1 cellular context compared by ENCODE assay signal in genomic region chr1:95340056-95340455, GRCh38.
TF ChIP-seq lines count a peak whose summit lies in the region.

No MANE protein-coding gene starts in this region.

TF ChIP-seq in IMR-90, 13 proteins besides CTCF, POLR2A, EP300 and RAD21:
- no peak for TF ChIP-seq CEBPB (IDR thresholded peaks at IDR 0.05; ENCODE audit: low read depth, low read length)
- no peak for TF ChIP-seq MXI1 (IDR thresholded peaks at IDR 0.05; ENCODE audit: borderline replicate concordance, low read depth, low read length)
- no peak for TF ChIP-seq SMC3 (IDR thresholded peaks at IDR 0.05; ENCODE audit: low read depth, low read length)
- TF ChIP-seq FOS (IDR thresholded peaks at IDR 0.05; ENCODE audit: low read depth, low read length): no peak
- no peak for TF ChIP-seq RCOR1 (IDR thresholded peaks at IDR 0.05; ENCODE audit: insufficient replicate concordance, low read length)
